Comparison of ENCODE assay signal across 8 cellular contexts in the genomic region with DNA sequence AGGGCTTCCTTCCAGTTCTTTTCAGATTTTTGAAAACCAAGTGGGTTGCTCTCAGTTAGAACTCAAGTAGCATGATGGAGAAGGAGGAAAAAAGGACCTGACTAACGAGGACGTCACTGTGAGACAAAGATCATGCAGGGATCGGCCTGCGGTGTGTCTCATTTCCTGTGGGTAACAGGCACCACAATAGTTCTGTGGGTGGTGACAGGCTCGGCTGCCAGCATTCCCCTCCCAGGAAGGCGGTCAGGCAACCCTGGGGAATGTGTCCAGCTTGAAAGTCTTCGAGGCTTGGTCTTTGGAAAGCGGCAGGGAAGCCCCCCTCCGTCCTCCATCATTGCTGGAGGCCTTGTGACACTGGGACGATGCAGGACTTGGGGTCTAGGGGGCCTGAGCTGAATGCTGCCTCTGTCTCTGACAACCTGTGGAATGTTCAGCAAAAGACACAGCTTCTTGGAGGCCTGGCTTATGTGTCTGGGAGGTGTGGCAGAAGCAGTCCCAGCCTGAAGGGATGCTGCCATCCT.
A peak's percentile ranks its signal among the peaks of the same experiment; 100 is the strongest.
DNase-seq lines count a peak whose midpoint lies in the region; ATAC-seq and TF ChIP-seq lines count a peak whose summit lies in the region.

No MANE protein-coding gene starts in this region.

- peaks cover 36% of the 10 kb centered on the region for H3K4me1 Mint-ChIP-seq in CD4-positive, alpha-beta T cell (ENCODE audit: low read depth)
- H3K4me1 Mint-ChIP-seq in activated CD4-positive, alpha-beta T cell treated with anti-CD3 and anti-CD28 coated beads, Interleukin-2, amount 10 ng/mL, durations not matched to agents 7 days and 5 days, result peaks cover 38% of the 10 kb centered on the region
- H3K4me1 Mint-ChIP-seq in mesothelial cell of epicardium, result peaks cover 16% of the 10 kb centered on the region

- intact Hi-C loops in CD4-positive, alpha-beta T cell (cut with DNase I, micrococcal nuclease), result loop anchor here (2.0 to 10.0 kb wide), 2 partner anchors 371 to 735 kb away; no protein-coding TSS in a partner anchor

- H3K9me3 Mint-ChIP-seq in CD4-positive, alpha-beta T cell, result no peaks in the 10 kb centered on the region
- H3K9me3 Mint-ChIP-seq in activated CD4-positive, alpha-beta T cell treated with anti-CD3 and anti-CD28 coated beads, Interleukin-2, amount 10 ng/mL, durations not matched to agents 7 days and 5 days, result peaks cover 16% of the 10 kb centered on the region
- H3K9me3 Mint-ChIP-seq in mesothelial cell of epicardium, result peaks cover 15% of the 10 kb centered on the region

- H3K27me3 ChIP-seq in CD4-positive, alpha-beta T cell (ENCODE audit: control insufficient read depth, insufficient read depth, low read length), result no peaks in the 10 kb centered on the region
- H3K27me3 ChIP-seq in effector memory CD4-positive, alpha-beta T cell (replicated peaks; ENCODE audit: control insufficient read depth, insufficient read depth, low read length, poor library complexity, severe bottlenecking), result no peaks in the 10 kb centered on the region

- POLR2A ChIA-PET in CD4-positive, alpha-beta T cell (lab: Charles Lee), result interaction anchor here (0.9 to 1.4 kb wide), 7 partner anchors 10 to 1759 kb away, joined by 3 to 9 read pairs (median 4); no protein-coding TSS in a partner anchor
- POLR2A ChIA-PET in activated CD4-positive, alpha-beta T cell treated with anti-CD3 and anti-CD28 coated beads, Interleukin-2, amount 10 ng/mL, durations not matched to agents 7 days and 5 days (lab: Charles Lee), result no interaction called here

- peaks cover 10% of the 10 kb centered on the region for H3K9me3 ChIP-seq in CD4-positive, alpha-beta T cell (ENCODE audit: control insufficient read depth, low read length)
- H3K9me3 ChIP-seq in effector memory CD4-positive, alpha-beta T cell (ENCODE audit: control insufficient read depth, low read length), result no peaks in the 10 kb centered on the region

- CTCF ChIA-PET in CD4-positive, alpha-beta T cell (lab: Charles Lee), result interaction anchor here (0.7 to 1.4 kb wide), 4 partner anchors 12 to 1758 kb away, joined by 3 to 4 read pairs (median 4); a partner anchor contains a TSS
- CTCF ChIA-PET in activated CD4-positive, alpha-beta T cell treated with anti-CD3 and anti-CD28 coated beads, Interleukin-2, amount 10 ng/mL, durations not matched to agents 7 days and 5 days (lab: Charles Lee), result interaction anchor here (0.6 to 3.3 kb wide), 7 partner anchors 9 to 537 kb away, joined by 3 to 9 read pairs (median 3); no protein-coding TSS in a partner anchor

- peak overlapping the region; percentile 83 for H3K27ac ChIP-seq in CD4-positive, alpha-beta T cell (ENCODE audit: low read depth, low read length)
- peak overlapping the region; percentile 68 for H3K27ac ChIP-seq in effector memory CD4-positive, alpha-beta T cell (ENCODE audit: insufficient read depth, low read length, poor library complexity, severe bottlenecking)

- peak overlapping the region; percentile 19 for H3K4me3 ChIP-seq in effector memory CD4-positive, alpha-beta T cell (ENCODE audit: insufficient read depth, low read depth, low read length, poor library complexity, severe bottlenecking)

- H3K27me3 Mint-ChIP-seq in CD4-positive, alpha-beta T cell, result no peaks in the 10 kb centered on the region
- H3K27me3 Mint-ChIP-seq in activated CD4-positive, alpha-beta T cell treated with anti-CD3 and anti-CD28 coated beads, Interleukin-2, amount 10 ng/mL, durations not matched to agents 7 days and 5 days, result peaks cover 1% of the 10 kb centered on the region
- no peaks in the 10 kb centered on the region for H3K27me3 Mint-ChIP-seq in mesothelial cell of epicardium (ENCODE audit: low read depth)

- peak; percentile 92 for ATAC-seq in CD4-positive, alpha-beta T cell (ENCODE audit: poor library complexity)
- ATAC-seq in GM21619 (IDR thresholded peaks at IDR 0.05; ENCODE audit: unreplicated experiment), result peak; percentile 85

- peaks cover 28% of the 10 kb centered on the region for H3K4me1 ChIP-seq in effector memory CD4-positive, alpha-beta T cell (ENCODE audit: control insufficient read depth, insufficient read depth, low read length, poor library complexity, severe bottlenecking)

- no peak for TF ChIP-seq CTCF in CD4-positive, alpha-beta T cell (IDR thresholded peaks at IDR 0.05)
- no peak for TF ChIP-seq CTCF in mesothelial cell of epicardium (IDR thresholded peaks at IDR 0.05; ENCODE audit: unreplicated experiment)

- peak overlapping the region; percentile 99 for H3K27ac Mint-ChIP-seq in CD4-positive, alpha-beta T cell
- peak overlapping the region; percentile 95 for H3K27ac Mint-ChIP-seq in activated CD4-positive, alpha-beta T cell treated with anti-CD3 and anti-CD28 coated beads, Interleukin-2, amount 10 ng/mL, durations not matched to agents 7 days and 5 days
- H3K27ac Mint-ChIP-seq in mesothelial cell of epicardium, result no peak overlapping the region

- DNase-seq in CD4-positive, alpha-beta T cell, result peak; percentile 59 to 83 (median 66)
- DNase-seq in Kasumi-1 (lab: John Stamatoyannopoulos, UW) (peak; percentile 37 to 53), renal cortical epithelial cell (ENCODE audit: low read depth) (peak; percentile 86), SHP77 treated with DMSO at 0.1 percent for 48 hours (lab: John Stamatoyannopoulos, UW) (no peak), mesothelial cell of epicardium (ENCODE audit: low spot score in 2 of 2, unreplicated experiment in 2 of 2) (no peak)
- peak; percentile 86 for DNase-seq in activated CD4-positive, alpha-beta T cell treated with anti-CD3 and anti-CD28 coated beads, Interleukin-2, amount 10 ng/mL, durations not matched to agents 7 days and 5 days
- DNase-seq in effector memory CD4-positive, alpha-beta T cell, result peak; percentile 70 to 73 (median 72)

- H3K36me3 Mint-ChIP-seq in CD4-positive, alpha-beta T cell (ENCODE audit: low read depth), result peaks cover 5% of the 10 kb centered on the region
- H3K36me3 Mint-ChIP-seq in activated CD4-positive, alpha-beta T cell treated with anti-CD3 and anti-CD28 coated beads, Interleukin-2, amount 10 ng/mL, durations not matched to agents 7 days and 5 days (ENCODE audit: low read depth), result peaks cover 8% of the 10 kb centered on the region
- H3K36me3 Mint-ChIP-seq in mesothelial cell of epicardium, result peaks cover 2% of the 10 kb centered on the region

- peak overlapping the region; percentile 83 for H3K4me3 Mint-ChIP-seq in CD4-positive, alpha-beta T cell
- H3K4me3 Mint-ChIP-seq in activated CD4-positive, alpha-beta T cell treated with anti-CD3 and anti-CD28 coated beads, Interleukin-2, amount 10 ng/mL, durations not matched to agents 7 days and 5 days, result peak overlapping the region; percentile 55
- no peak overlapping the region for H3K4me3 Mint-ChIP-seq in mesothelial cell of epicardium

- no peaks in the 10 kb centered on the region for H3K36me3 ChIP-seq in effector memory CD4-positive, alpha-beta T cell (ENCODE audit: control insufficient read depth, insufficient read depth, low read length)

Comparison
In these comparisons a context has a peak if more than half of its experiments do, and no peak if none do; other contexts are left out.
1. DNase-seq: peak in CD4-positive, alpha-beta T cell (10 of 10), Kasumi-1 (2 of 2), activated CD4-positive, alpha-beta T cell treated with anti-CD3 and anti-CD28 coated beads, Interleukin-2, amount 10 ng/mL, durations not matched to agents 7 days and 5 days (single experiment), effector memory CD4-positive, alpha-beta T cell (3 of 3) and renal cortical epithelial cell (single experiment); none in SHP77 treated with DMSO at 0.1 percent for 48 hours (single experiment) and mesothelial cell of epicardium (0 of 2).